10 cellular contexts compared by ENCODE assay signal in the genomic region with DNA sequence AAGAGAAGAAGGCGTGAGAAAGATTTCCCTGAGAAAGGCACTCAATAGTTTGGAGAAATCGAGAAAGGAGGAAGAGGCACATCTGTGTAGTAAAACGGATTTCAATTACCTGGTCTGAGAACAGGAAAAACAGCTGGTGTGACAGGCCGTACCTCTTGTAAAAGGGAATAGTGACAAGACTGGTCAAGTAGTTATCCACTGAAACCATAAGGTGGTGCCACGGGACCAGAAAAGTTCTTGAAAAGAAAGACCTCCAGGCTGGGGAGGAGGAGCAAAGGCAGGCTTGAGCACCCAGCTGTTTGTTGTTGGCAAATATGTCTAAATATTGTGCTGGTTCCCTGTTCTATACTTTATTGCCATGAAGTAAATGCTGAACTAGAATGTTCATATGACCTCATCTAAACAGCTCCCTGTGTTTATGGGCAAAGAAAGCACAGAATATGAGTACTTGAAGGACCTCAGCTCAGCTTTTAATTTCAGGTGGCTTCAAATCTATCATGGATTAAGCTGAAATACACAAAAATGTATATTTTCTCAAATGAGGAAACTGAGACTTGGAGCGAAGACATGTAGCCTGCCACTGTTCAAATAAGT. TPM values are rescaled to one million over a fixed set of nuclear protein-coding genes. Genes with fewer than 3 reads are reported as not detected.
DNase-seq lines count a peak whose midpoint lies in the region; ATAC-seq, FAIRE-seq and TF ChIP-seq lines count a peak whose summit lies in the region.
"Had no signal": no experiment of that assay in that cellular context is flagged by ENCODE, and none has a peak within 500 bp of the region (broad histone marks: within the 10 kb centered on the region; RNA-seq: fewer than 3 reads in every experiment).

No MANE protein-coding gene starts in this region.

- H3K4me1 ChIP-seq in BE2C = no peaks in the 10 kb centered on the region
- H3K4me1 ChIP-seq: lower lobe of right lung had no signal

- TF ChIP-seq CTCF in NB4 (IDR thresholded peaks at IDR 0.05; ENCODE audit: low read depth, low read length) = no peak
- TF ChIP-seq CTCF in BE2C (IDR thresholded peaks at IDR 0.05; ENCODE audit: low read depth, low read length) = no peak

- no peaks in the 10 kb centered on the region for H3K36me3 ChIP-seq in BE2C
- H3K36me3 ChIP-seq: lower lobe of right lung, SJSA1 had no signal

- no peak for FAIRE-seq in urothelium cell line (lab: Jason Lieb, UNC)

- H3K4me3 ChIP-seq in NB4 (ENCODE audit: low read depth, low read length) = no peak overlapping the region
- H3K4me3 ChIP-seq in BE2C (ENCODE audit: low read depth, low read length) = no peak overlapping the region
- H3K4me3 ChIP-seq: lower lobe of right lung, SJSA1 had no signal

- no peak overlapping the region for H3K27ac ChIP-seq in epithelial cell of prostate
- H3K27ac ChIP-seq: lower lobe of right lung, SJSA1 had no signal

- peak; percentile 23 for DNase-seq in NB4 (ENCODE audit: low read depth)
- peak; percentile 43 for DNase-seq in epithelial cell of prostate (ENCODE audit: low read depth, low spot score)
- peak; percentile 48 for DNase-seq in urothelium cell line (ENCODE audit: low spot score)
- no peak for DNase-seq in BE2C
- DNase-seq: lower lobe of right lung had no signal

- no peak for TF ChIP-seq POLR2A in NB4 (IDR thresholded peaks at IDR 0.05; ENCODE audit: extremely low read depth, insufficient read length)

- ATAC-seq in GM18498 (IDR thresholded peaks at IDR 0.05; ENCODE audit: unreplicated experiment) (peak; percentile 76), GM21723 (IDR thresholded peaks at IDR 0.05; ENCODE audit: unreplicated experiment) (peak; percentile 70), GM19035 (IDR thresholded peaks at IDR 0.05; ENCODE audit: unreplicated experiment) (no peak), GM21528 (IDR thresholded peaks at IDR 0.05; ENCODE audit: low FRiP score, unreplicated experiment) (no peak)

- no peaks in the 10 kb centered on the region for H3K9me3 ChIP-seq in BE2C
- H3K9me3 ChIP-seq: lower lobe of right lung, SJSA1 had no signal

- peaks cover 4% of the 10 kb centered on the region; the same call in 1 of the 2 replicates for H3K27me3 ChIP-seq in BE2C
- H3K27me3 ChIP-seq: SJSA1 had no signal

RNA-seq across cellular contexts. Expression of gene HAO2, which starts 4.0 kb away (rescaled TPM):
- not detected for polyA plus RNA-seq in BE2C (2012; ENCODE audit: insufficient read depth, insufficient read length, low read depth)

RNA-seq across cellular contexts. Expression of gene HSD3B2, which starts 42.4 kb away (rescaled TPM):
- polyA plus RNA-seq in BE2C (2012; ENCODE audit: insufficient read depth, insufficient read length, low read depth) = not detected

Comparison
In these comparisons a context has a peak if more than half of its experiments do, and no peak if none do; other contexts are left out.
1. ATAC-seq: peak in GM18498 (single experiment) and GM21723 (single experiment); none in GM19035 (single experiment) and GM21528 (single experiment).